In the genomic region with DNA sequence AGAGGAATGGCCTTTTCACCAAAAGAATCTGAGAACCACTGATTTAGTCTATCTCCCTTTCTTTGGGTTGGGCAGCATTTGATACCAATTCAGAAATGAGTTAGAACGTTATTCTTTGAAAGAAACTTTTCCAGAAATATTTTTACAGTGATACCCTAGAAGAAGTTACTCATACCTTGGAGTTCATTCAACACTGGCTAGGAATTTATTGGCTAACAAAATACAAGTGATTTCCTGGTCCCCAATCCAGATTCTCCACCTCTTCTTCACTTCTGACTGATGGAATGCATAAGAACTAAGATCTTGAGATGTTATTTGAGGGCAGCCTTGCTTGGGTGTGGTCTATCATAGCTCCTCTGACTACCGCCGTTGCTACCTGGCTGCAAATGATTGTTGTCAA, we compare ENCODE assay signal across 23 cellular contexts. TPM values are rescaled to one million over a fixed set of nuclear protein-coding genes. Genes with fewer than 3 reads are reported as not detected.
"Had no signal": no experiment of that assay in that cellular context is flagged by ENCODE, and none has a peak within 500 bp of the region (broad histone marks: within the 10 kb centered on the region; RNA-seq: fewer than 3 reads in every experiment).

No MANE protein-coding gene starts in this region.

- H3K9me3 Mint-ChIP-seq: activated B cell treated with CpG ODN at 0.5 μM for 24 hours; activated CD8-positive, alpha-beta T cell treated with anti-CD3 and anti-CD28 coated beads for 36 hours; endodermal cell had no signal

- H3K27me3 ChIP-seq: breast epithelium, thyroid gland had no signal

- FAIRE-seq: frontal cortex, TTC549 had no signal

- H3K27ac Mint-ChIP-seq: activated CD8-positive, alpha-beta T cell treated with anti-CD3 and anti-CD28 coated beads for 36 hours; endodermal cell had no signal

- H3K9me3 ChIP-seq: breast epithelium, thyroid gland had no signal

- DNase-seq: activated B cell treated with CpG ODN at 0.5 μM for 24 hours; activated CD4-positive, alpha-beta T cell treated with anti-CD3 and anti-CD28 coated beads for 48 hours; activated CD8-positive, alpha-beta T cell treated with anti-CD3 and anti-CD28 coated beads for 36 hours; activated effector memory CD4-positive, alpha-beta T cell treated with Interleukin-2 at 50 U/mL for 16 hours; activated T-cell treated with anti-CD3 and anti-CD28 coated beads, Interleukin-2, amount 50 U/mL, for 4 hours; amygdala; endodermal cell; head of caudate nucleus; kidney glomerular epithelial cell; midbrain; stimulated activated CD4-positive, alpha-beta T cell treated with anti-CD3 and anti-CD28 coated beads, Interleukin-1b, Interleukin-23, amount 100 ng/mL, for 48 hours; thyroid gland had no signal

- H3K4me1 ChIP-seq: breast epithelium, thyroid gland had no signal

- H3K36me3 ChIP-seq: breast epithelium, thyroid gland had no signal

- H3K4me3 Mint-ChIP-seq: activated B cell treated with CpG ODN at 0.5 μM for 24 hours; activated CD8-positive, alpha-beta T cell treated with anti-CD3 and anti-CD28 coated beads for 36 hours; activated naive CD4-positive, alpha-beta T cell treated with anti-CD3 and anti-CD28 coated beads, Interleukin-2, amount 50 U/mL, for 24 hours; activated T-cell treated with anti-CD3 and anti-CD28 coated beads, Interleukin-2, amount 50 U/mL, for 4 hours; endodermal cell had no signal

- H3K4me3 ChIP-seq: breast epithelium, thyroid gland had no signal

- H3K4me1 Mint-ChIP-seq: endodermal cell had no signal

- H3K27ac ChIP-seq: breast epithelium, thyroid gland had no signal

- H3K27me3 Mint-ChIP-seq: activated B cell treated with CpG ODN at 0.5 μM for 24 hours; activated CD8-positive, alpha-beta T cell treated with anti-CD3 and anti-CD28 coated beads for 36 hours; activated naive CD4-positive, alpha-beta T cell treated with anti-CD3 and anti-CD28 coated beads, Interleukin-2, amount 50 U/mL, for 24 hours had no signal

RNA-seq across cellular contexts. Expression of a gene that starts 9.4 kb away (rescaled TPM):
- total RNA-seq: epithelial cell of proximal tubule had no signal

RNA-seq across cellular contexts. Expression of a gene that starts 20.3 kb away (rescaled TPM):
- total RNA-seq: activated B cell treated with CpG ODN at 0.5 μM for 24 hours; activated CD8-positive, alpha-beta T cell treated with anti-CD3 and anti-CD28 coated beads for 36 hours; activated T-cell treated with anti-CD3 and anti-CD28 coated beads, Interleukin-2, amount 50 U/mL, for 4 hours; chondrocyte; endodermal cell; epithelial cell of proximal tubule; myocyte; osteocyte; pulmonary artery endothelial cell had no signal

RNA-seq across cellular contexts. Expression of a gene that starts 20.3 kb away (rescaled TPM):
- total RNA-seq: activated B cell treated with CpG ODN at 0.5 μM for 24 hours; activated CD8-positive, alpha-beta T cell treated with anti-CD3 and anti-CD28 coated beads for 36 hours; activated T-cell treated with anti-CD3 and anti-CD28 coated beads, Interleukin-2, amount 50 U/mL, for 4 hours; chondrocyte; dermis microvascular lymphatic vessel endothelial cell; endodermal cell; epithelial cell of proximal tubule; myocyte; osteocyte; pulmonary artery endothelial cell; T-helper 2 cell treated with Interferon-gamma antibody and Interleukin-4, amounts not matched to agents 100 ng/mL and 5 ng/mL, for 36 hours had no signal
